9 cellular contexts compared by ENCODE assay signal in the genomic region with DNA sequence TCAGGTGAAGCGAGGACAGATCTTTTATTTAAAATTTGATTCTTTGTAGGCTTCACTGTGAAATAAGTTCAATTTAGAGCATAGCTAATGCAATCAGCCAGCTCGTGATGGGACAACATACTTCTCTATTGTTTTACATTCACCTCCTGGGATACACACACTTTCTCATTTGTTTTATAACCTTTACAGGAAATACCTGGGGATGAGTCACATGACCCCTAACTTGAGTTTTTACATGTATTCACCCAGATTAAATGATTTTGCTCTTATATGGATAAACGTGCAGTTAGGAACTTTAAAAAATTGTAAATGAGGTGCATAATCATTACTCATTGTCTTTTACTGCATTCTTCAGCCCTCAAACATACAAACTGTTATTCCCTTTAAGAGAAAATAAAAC.
DNase-seq lines count a peak whose midpoint lies in the region; TF ChIP-seq lines count a peak whose summit lies in the region.
"Had no signal": no experiment of that assay in that cellular context is flagged by ENCODE, and none has a peak within 500 bp of the region (broad histone marks: within the 10 kb centered on the region; RNA-seq: fewer than 3 reads in every experiment).

No MANE protein-coding gene starts in this region.

- H3K4me3 Mint-ChIP-seq in endodermal cell (peak overlapping the region; percentile 55), nephron progenitor cell (peak overlapping the region; percentile 80)

- no peaks in the 10 kb centered on the region for H4K20me1 ChIP-seq in Loucy (ENCODE audit: insufficient read depth, low read length, poor library complexity, severe bottlenecking)

- no peak overlapping the region for H3K4me3 ChIP-seq in Loucy (ENCODE audit: low read length, poor library complexity, severe bottlenecking)
- peak overlapping the region; percentile 67 for H3K4me3 ChIP-seq in endodermal cell (ENCODE audit: low read length)

- H3K9me3 ChIP-seq in Loucy (ENCODE audit: insufficient read depth, low read depth, low read length) (no peaks in the 10 kb centered on the region), endodermal cell (ENCODE audit: control insufficient read depth, low read length) (no peaks in the 10 kb centered on the region)

- H3K27me3 ChIP-seq in Loucy (ENCODE audit: insufficient read depth, low read length, poor library complexity, severe bottlenecking) (no peaks in the 10 kb centered on the region), endodermal cell (ENCODE audit: control insufficient read depth, insufficient read depth, low read length, poor library complexity, severe bottlenecking) (no peaks in the 10 kb centered on the region)

- peak overlapping the region; percentile 17 for H3K4me2 ChIP-seq in Loucy (ENCODE audit: low read depth, low read length, poor library complexity, severe bottlenecking)

- H3K4me1 ChIP-seq in Loucy (ENCODE audit: insufficient read depth, low read length, poor library complexity, severe bottlenecking) (peaks cover 1% of the 10 kb centered on the region), endodermal cell (ENCODE audit: control insufficient read depth, insufficient read depth, low read length) (peaks cover 26% of the 10 kb centered on the region)

- H3K4me1 Mint-ChIP-seq in endodermal cell (peaks cover 35% of the 10 kb centered on the region), nephron progenitor cell (peaks cover 40% of the 10 kb centered on the region)

- no peaks in the 10 kb centered on the region for H3F3A ChIP-seq in Loucy (ENCODE audit: low read depth)

- H3K9ac ChIP-seq in Loucy (ENCODE audit: low read depth, low read length, poor library complexity, severe bottlenecking) = no peak overlapping the region
- no peak overlapping the region for H3K9ac ChIP-seq in endodermal cell (ENCODE audit: extremely low read depth, low read length, poor library complexity, severe bottlenecking)

- no peak for TF ChIP-seq CTCF in Loucy (conservative IDR thresholded peaks at IDR 0.05; ENCODE audit: low read length)
- TF ChIP-seq CTCF in endodermal cell (conservative IDR thresholded peaks at IDR 0.05) = no peak
- TF ChIP-seq CTCF in nephron progenitor cell (IDR thresholded peaks at IDR 0.05) = no peak

- no peak overlapping the region for H2AFZ ChIP-seq in Loucy (ENCODE audit: low read length)

- H3K9me3 Mint-ChIP-seq in endodermal cell = no peaks in the 10 kb centered on the region
- H3K9me3 Mint-ChIP-seq in nephron progenitor cell = no peaks in the 10 kb centered on the region

- no peaks in the 10 kb centered on the region for H3K79me2 ChIP-seq in Loucy (ENCODE audit: insufficient read depth, low read length)

- H3K9me2 ChIP-seq in Loucy (replicated peaks; ENCODE audit: low read depth, low read length) = no peaks in the 10 kb centered on the region

- H3K36me3 ChIP-seq in Loucy (ENCODE audit: insufficient read depth, low read length) = no peaks in the 10 kb centered on the region
- H3K36me3 ChIP-seq in endodermal cell (ENCODE audit: control insufficient read depth, insufficient read depth, low read length) = no peaks in the 10 kb centered on the region

- H3K27ac Mint-ChIP-seq in endodermal cell (no peak overlapping the region), nephron progenitor cell (no peak overlapping the region)

- H3K27me3 Mint-ChIP-seq in endodermal cell (ENCODE audit: insufficient read depth) (no peaks in the 10 kb centered on the region), nephron progenitor cell (ENCODE audit: low read depth, poor library complexity) (peaks cover 27% of the 10 kb centered on the region)

- WGBS in endodermal cell (ENCODE audit: insufficient coverage in 1 of 2, insufficient read length in 1 of 2), 2 experiments = 68 to 75% methylated on average over 2 of the region's 3 CpGs

- H3K36me3 Mint-ChIP-seq in endodermal cell (ENCODE audit: low read depth) = no peaks in the 10 kb centered on the region
- H3K36me3 Mint-ChIP-seq in nephron progenitor cell (ENCODE audit: low read depth) = no peaks in the 10 kb centered on the region

- H3K27ac ChIP-seq in endodermal cell (ENCODE audit: low read depth, low read length) = no peak overlapping the region

- DNase-seq in ELR (ENCODE audit: low read depth) (peak; percentile 71), endodermal cell (no peak), nephron progenitor cell (no peak), DMS153 treated with DMSO at 0.1 percent for 48 hours (lab: John Stamatoyannopoulos, UW; ENCODE audit: unreplicated experiment) (no peak), mesenteric fat pad (ENCODE audit: low spot score) (no peak), HuH-7 (ENCODE audit: low spot score) (no peak)
- DNase-seq in stimulated activated CD4-positive, alpha-beta T cell treated with anti-CD3 and anti-CD28 coated beads, Interleukin-4, amount 100 ng/mL, for 24 hours = no peak
- DNase-seq: IMR-90 had no signal
